Comparison of ENCODE assay signal across 11 cellular contexts in the genomic region with DNA sequence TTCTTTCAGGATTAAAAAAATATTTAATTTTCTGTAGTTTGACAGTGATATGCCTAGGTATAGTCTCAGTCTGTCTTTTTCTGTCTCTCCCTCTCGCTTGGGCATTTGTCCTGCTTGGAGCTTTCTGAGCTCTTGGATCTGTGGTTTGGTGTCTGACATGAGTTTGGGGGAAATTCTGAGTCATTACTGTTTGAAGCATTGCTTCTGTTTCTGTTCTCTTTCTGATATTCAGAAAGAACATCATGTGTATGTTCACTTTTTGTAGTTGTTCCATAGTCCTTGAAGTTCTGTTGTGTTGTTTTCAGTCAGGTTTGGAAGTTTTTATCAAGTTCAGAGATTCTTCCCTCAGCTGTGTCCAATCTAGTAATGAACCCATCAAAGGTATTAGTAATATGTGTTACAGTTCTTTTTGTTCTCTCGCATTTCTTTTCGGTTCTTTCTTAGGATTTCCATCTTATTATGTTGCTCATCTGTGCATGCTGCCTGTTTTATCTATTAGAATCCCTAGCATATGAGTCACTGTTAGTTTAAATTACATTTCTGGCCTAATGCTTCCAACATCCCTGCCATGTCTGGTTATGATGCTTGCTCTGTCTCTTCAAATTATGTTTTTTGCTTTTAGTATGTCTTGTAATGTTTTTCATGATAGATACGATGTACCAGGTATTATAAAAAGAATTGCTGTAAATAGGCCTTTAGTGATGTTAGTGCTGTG. TPM values are rescaled to one million over a fixed set of nuclear protein-coding genes. Genes with fewer than 3 reads are reported as not detected.
DNase-seq lines count a peak whose midpoint lies in the region; ATAC-seq and TF ChIP-seq lines count a peak whose summit lies in the region.
"Had no signal": no experiment of that assay in that cellular context is flagged by ENCODE, and none has a peak within 500 bp of the region (broad histone marks: within the 10 kb centered on the region; RNA-seq: fewer than 3 reads in every experiment).

No MANE protein-coding gene starts in this region.

- no peaks in the 10 kb centered on the region for H3K27me3 ChIP-seq in adipocyte (replicated peaks; ENCODE audit: control insufficient read depth, insufficient read depth, low read length)
- H3K27me3 ChIP-seq in vagina: no peaks in the 10 kb centered on the region

- no peak for DNase-seq in activated naive CD4-positive, alpha-beta T cell treated with anti-CD3 and anti-CD28 coated beads for 36 hours
- DNase-seq in activated naive CD4-positive, alpha-beta T cell treated with anti-CD3 and anti-CD28 coated beads, Interleukin-2, amount 50 U/mL, for 16 hours: no peak
- DNase-seq in adipocyte (ENCODE audit: low read depth) (peak; percentile 13), cardiac septum (ENCODE audit: low spot score) (no peak), left lobe of liver (ENCODE audit: low spot score) (no peak), vagina (ENCODE audit: extremely low spot score in 2 of 2) (no peak)
- no peak for DNase-seq in stimulated activated naive B cell treated with anti-CD40 and anti-IgM and Interleukin-4, amounts not matched to agents 10 μg/mL and 1 μg/mL and 100 μg/mL, for 72 hours
- DNase-seq: caudate nucleus, immature natural killer cell, NCI-H345 had no signal

- peaks cover 36% of the 10 kb centered on the region for H3K36me3 ChIP-seq in adipocyte (ENCODE audit: control insufficient read depth, insufficient read depth, low read length, severe bottlenecking)
- peaks cover 0 to 24% of the 10 kb centered on the region in 2 donors for H3K36me3 ChIP-seq in vagina

- intact Hi-C loops in activated naive CD4-positive, alpha-beta T cell treated with anti-CD3 and anti-CD28 coated beads for 36 hours (cut with micrococcal nuclease): loop anchor here (1.0 kb wide), 2 partner anchors 14 to 20 kb away; no protein-coding TSS in a partner anchor
- intact Hi-C loops in cardiac septum (cut with DNase I): no loop called here
- intact Hi-C loops in vagina (cut with DNase I): no loop called here

- H3K27me3 Mint-ChIP-seq in activated naive CD4-positive, alpha-beta T cell treated with anti-CD3 and anti-CD28 coated beads for 36 hours (ENCODE audit: low read depth): no peaks in the 10 kb centered on the region
- no peaks in the 10 kb centered on the region for H3K27me3 Mint-ChIP-seq in stimulated activated naive B cell treated with anti-CD40 and anti-IgM and Interleukin-4, amounts not matched to agents 10 μg/mL and 1 μg/mL and 100 μg/mL, for 72 hours

- no peak for TF ChIP-seq CTCF in vagina (IDR thresholded peaks at IDR 0.05)

- CTCF ChIA-PET in activated naive CD4-positive, alpha-beta T cell treated with anti-CD3 and anti-CD28 coated beads for 36 hours (lab: Charles Lee): interaction anchor here (0.7 to 1.6 kb wide), 2 partner anchors 20 to 21 kb away, joined by 3 read pairs; no protein-coding TSS in a partner anchor

- H3K9me3 ChIP-seq in adipocyte (ENCODE audit: control insufficient read depth, low read length) (peaks cover 41% of the 10 kb centered on the region), vagina (peaks cover 6% of the 10 kb centered on the region)

- H3K36me3 Mint-ChIP-seq in activated naive CD4-positive, alpha-beta T cell treated with anti-CD3 and anti-CD28 coated beads for 36 hours (ENCODE audit: low read depth): peaks cover 58% of the 10 kb centered on the region
- peaks cover 41 to 69% of the 10 kb centered on the region in 2 donors for H3K36me3 Mint-ChIP-seq in stimulated activated naive B cell treated with anti-CD40 and anti-IgM and Interleukin-4, amounts not matched to agents 10 μg/mL and 1 μg/mL and 100 μg/mL, for 72 hours

- peak overlapping the region; percentile 13 for H3K27ac Mint-ChIP-seq in activated naive CD4-positive, alpha-beta T cell treated with anti-CD3 and anti-CD28 coated beads for 36 hours
- peak overlapping the region; percentile 84 for H3K27ac Mint-ChIP-seq in stimulated activated naive B cell treated with anti-CD40 and anti-IgM and Interleukin-4, amounts not matched to agents 10 μg/mL and 1 μg/mL and 100 μg/mL, for 72 hours

- H3K9me3 Mint-ChIP-seq in activated naive CD4-positive, alpha-beta T cell treated with anti-CD3 and anti-CD28 coated beads for 36 hours: peaks cover 8% of the 10 kb centered on the region
- H3K9me3 Mint-ChIP-seq in stimulated activated naive B cell treated with anti-CD40 and anti-IgM and Interleukin-4, amounts not matched to agents 10 μg/mL and 1 μg/mL and 100 μg/mL, for 72 hours: peaks cover 5 to 7% of the 10 kb centered on the region in 2 donors

- no peak for TF ChIP-seq POLR2A in vagina (IDR thresholded peaks at IDR 0.05)

- peaks cover 23% of the 10 kb centered on the region for H3K4me1 Mint-ChIP-seq in activated naive CD4-positive, alpha-beta T cell treated with anti-CD3 and anti-CD28 coated beads for 36 hours (ENCODE audit: low read depth)
- peaks cover 17 to 18% of the 10 kb centered on the region in 2 donors for H3K4me1 Mint-ChIP-seq in stimulated activated naive B cell treated with anti-CD40 and anti-IgM and Interleukin-4, amounts not matched to agents 10 μg/mL and 1 μg/mL and 100 μg/mL, for 72 hours

- H3K4me1 ChIP-seq in adipocyte (ENCODE audit: control insufficient read depth, insufficient read depth, low read length): no peaks in the 10 kb centered on the region
- H3K4me1 ChIP-seq in vagina: no peaks in the 10 kb centered on the region

- no peak overlapping the region for H3K4me3 Mint-ChIP-seq in activated naive CD4-positive, alpha-beta T cell treated with anti-CD3 and anti-CD28 coated beads for 36 hours
- peak overlapping the region; percentile 11 to 18 for H3K4me3 Mint-ChIP-seq in stimulated activated naive B cell treated with anti-CD40 and anti-IgM and Interleukin-4, amounts not matched to agents 10 μg/mL and 1 μg/mL and 100 μg/mL, for 72 hours
- H3K4me3 Mint-ChIP-seq: immature natural killer cell had no signal

- no peak overlapping the region for H3K27ac ChIP-seq in vagina

- H3K9ac ChIP-seq in adipocyte (ENCODE audit: low read length): no peak overlapping the region

- peak; percentile 57 for ATAC-seq in HG03159 (IDR thresholded peaks at IDR 0.05; ENCODE audit: unreplicated experiment)
- peak; percentile 67 to 78 for ATAC-seq in stimulated activated naive B cell treated with anti-CD40 and anti-IgM and Interleukin-4, amounts not matched to agents 10 μg/mL and 1 μg/mL and 100 μg/mL, for 72 hours (replicated peaks)
- no peak for ATAC-seq in left lobe of liver

- no peak overlapping the region for H3K4me3 ChIP-seq in adipocyte (ENCODE audit: low read length)
- no peak overlapping the region for H3K4me3 ChIP-seq in vagina

RNA-seq across cellular contexts. Expression of a gene that starts 48.4 kb away (rescaled TPM):
- total RNA-seq in activated naive CD4-positive, alpha-beta T cell treated with anti-CD3 and anti-CD28 coated beads for 36 hours: 10 to 100 TPM; 36.6 to 43.0 TPM
- 11.5 TPM for total RNA-seq in cardiac septum
- 10.0 TPM for total RNA-seq in left lobe of liver
- 23.8 TPM for total RNA-seq in vagina
